Comparison of ENCODE assay signal across 2 cellular contexts in genomic region chr20:49397525-49397924, GRCh38.
TF ChIP-seq lines count a peak whose summit lies in the region.

No MANE protein-coding gene starts in this region.

TF ChIP-seq in IMR-90, 13 proteins besides CTCF, POLR2A, EP300 and RAD21:
- TF ChIP-seq MXI1 (IDR thresholded peaks at IDR 0.05; ENCODE audit: borderline replicate concordance, low read depth, low read length) (no peak), NFE2L2 (IDR thresholded peaks at IDR 0.05; ENCODE audit: low read depth, low read length) (no peak), RFX5 (IDR thresholded peaks at IDR 0.05; ENCODE audit: low read depth, low read length) (no peak), USF2 (IDR thresholded peaks at IDR 0.05; ENCODE audit: low read depth, low read length) (no peak), SMC3 (IDR thresholded peaks at IDR 0.05; ENCODE audit: low read depth, low read length) (no peak), MAFK (IDR thresholded peaks at IDR 0.05; ENCODE audit: low read depth, low read length) (no peak), RCOR1 (IDR thresholded peaks at IDR 0.05; ENCODE audit: insufficient replicate concordance, low read length) (no peak), CHD1 (IDR thresholded peaks at IDR 0.05; ENCODE audit: low read depth, low read length) (no peak), CEBPB (IDR thresholded peaks at IDR 0.05; ENCODE audit: low read depth, low read length) (no peak), MAZ (IDR thresholded peaks at IDR 0.05; ENCODE audit: borderline replicate concordance, low read depth, low read length) (no peak), BHLHE40 (IDR thresholded peaks at IDR 0.05; ENCODE audit: low read depth, low read length) (no peak), FOS (IDR thresholded peaks at IDR 0.05; ENCODE audit: low read depth, low read length) (no peak)
- TF ChIP-seq, protein P1, sequence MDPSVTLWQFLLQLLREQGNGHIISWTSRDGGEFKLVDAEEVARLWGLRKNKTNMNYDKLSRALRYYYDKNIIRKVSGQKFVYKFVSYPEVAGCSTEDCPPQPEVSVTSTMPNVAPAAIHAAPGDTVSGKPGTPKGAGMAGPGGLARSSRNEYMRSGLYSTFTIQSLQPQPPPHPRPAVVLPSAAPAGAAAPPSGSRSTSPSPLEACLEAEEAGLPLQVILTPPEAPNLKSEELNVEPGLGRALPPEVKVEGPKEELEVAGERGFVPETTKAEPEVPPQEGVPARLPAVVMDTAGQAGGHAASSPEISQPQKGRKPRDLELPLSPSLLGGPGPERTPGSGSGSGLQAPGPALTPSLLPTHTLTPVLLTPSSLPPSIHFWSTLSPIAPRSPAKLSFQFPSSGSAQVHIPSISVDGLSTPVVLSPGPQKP (IDR thresholded peaks at IDR 0.05; ENCODE audit: borderline replicate concordance, low read depth, low read length), result no peak

TF ChIP-seq in K562, 482 proteins besides CTCF, POLR2A, EP300 and RAD21:
- TF ChIP-seq RUNX1 (IDR thresholded peaks at IDR 0.05; ENCODE audit: low read depth) (no peak), SETDB1 (IDR thresholded peaks at IDR 0.05; ENCODE audit: low read length) (no peak), ZNF740 (CRISPR knock-in tag; IDR thresholded peaks at IDR 0.05) (peak; percentile 51; the same call in 1 of the 2 replicates), ZNF740 (tag; IDR thresholded peaks at IDR 0.05) (no peak), ZNF518B (CRISPR knock-in tag; IDR thresholded peaks at IDR 0.05) (no peak), ILK (tag; IDR thresholded peaks at IDR 0.05; ENCODE audit: borderline replicate concordance, low read depth) (no peak), ARID1B (IDR thresholded peaks at IDR 0.05) (peak; percentile 28; the same call in 1 of the 2 replicates), EWSR1 (IDR thresholded peaks at IDR 0.05; ENCODE audit: borderline replicate concordance, low read depth, partially characterized antibody) (no peak), MEF2D (tag; conservative IDR thresholded peaks at IDR 0.05; ENCODE audit: low read depth) (no peak), COPS2 (conservative IDR thresholded peaks at IDR 0.05) (no peak), JUN (IDR thresholded peaks at IDR 0.05; ENCODE audit: borderline replicate concordance, low read depth, low read length) (0 out of 2 replicates have a peak, but pooled peaks have one; percentile 48), JUN (CRISPR knock-in tag; IDR thresholded peaks at IDR 0.05; ENCODE audit: borderline replicate concordance) (no peak), PHF8 (IDR thresholded peaks at IDR 0.05; ENCODE audit: borderline replicate concordance, low read length) (no peak), NFE2 (IDR thresholded peaks at IDR 0.05; ENCODE audit: low read depth) (no peak), CBFA2T2 (conservative IDR thresholded peaks at IDR 0.05) (0 out of 2 replicates have a peak, but pooled peaks have one; percentile 6), ZKSCAN8 (CRISPR knock-in tag; IDR thresholded peaks at IDR 0.05) (0 out of 2 replicates have a peak, but pooled peaks have one; percentile 39), PHB (CRISPR knock-in tag; IDR thresholded peaks at IDR 0.05) (no peak), E2F8 (IDR thresholded peaks at IDR 0.05; ENCODE audit: low read depth, partially characterized antibody) (no peak), KLF10 (CRISPR knock-in tag; IDR thresholded peaks at IDR 0.05) (no peak), ZNF143 (CRISPR knock-in tag; IDR thresholded peaks at IDR 0.05) (no peak), FOSL1 (tag; conservative IDR thresholded peaks at IDR 0.05) (peak; percentile 87), JUND (IDR thresholded peaks at IDR 0.05; ENCODE audit: borderline replicate concordance, low read depth, low read length) (0 out of 2 replicates have a peak, but pooled peaks have one; percentile 50), JUND (tag; IDR thresholded peaks at IDR 0.05; ENCODE audit: borderline replicate concordance, low read depth, low read length) (no peak), ZNF449 (CRISPR knock-in tag; IDR thresholded peaks at IDR 0.05) (no peak), ZNF431 (CRISPR knock-in tag; IDR thresholded peaks at IDR 0.05) (no peak), CBFA2T3 (IDR thresholded peaks at IDR 0.05) (peak; percentile 26; the same call in 1 of the 2 replicates), RBM14 (IDR thresholded peaks at IDR 0.05; ENCODE audit: borderline replicate concordance, insufficient read depth, low read depth, low read length) (no peak), CUX1 (CRISPR knock-in tag; IDR thresholded peaks at IDR 0.05) (no peak), ZNF79 (CRISPR knock-in tag; IDR thresholded peaks at IDR 0.05; ENCODE audit: low read depth) (no peak), DPF2 (IDR thresholded peaks at IDR 0.05) (no peak)
- TF ChIP-seq, protein P2, sequence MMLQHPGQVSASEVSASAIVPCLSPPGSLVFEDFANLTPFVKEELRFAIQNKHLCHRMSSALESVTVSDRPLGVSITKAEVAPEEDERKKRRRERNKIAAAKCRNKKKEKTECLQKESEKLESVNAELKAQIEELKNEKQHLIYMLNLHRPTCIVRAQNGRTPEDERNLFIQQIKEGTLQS (IDR thresholded peaks at IDR 0.05), result peak; percentile 57; the same call in 1 of the 2 replicates
- TF ChIP-seq, protein P2 (CRISPR knock-in tag; conservative IDR thresholded peaks at IDR 0.05), result no peak
- TF ChIP-seq, protein P3, sequence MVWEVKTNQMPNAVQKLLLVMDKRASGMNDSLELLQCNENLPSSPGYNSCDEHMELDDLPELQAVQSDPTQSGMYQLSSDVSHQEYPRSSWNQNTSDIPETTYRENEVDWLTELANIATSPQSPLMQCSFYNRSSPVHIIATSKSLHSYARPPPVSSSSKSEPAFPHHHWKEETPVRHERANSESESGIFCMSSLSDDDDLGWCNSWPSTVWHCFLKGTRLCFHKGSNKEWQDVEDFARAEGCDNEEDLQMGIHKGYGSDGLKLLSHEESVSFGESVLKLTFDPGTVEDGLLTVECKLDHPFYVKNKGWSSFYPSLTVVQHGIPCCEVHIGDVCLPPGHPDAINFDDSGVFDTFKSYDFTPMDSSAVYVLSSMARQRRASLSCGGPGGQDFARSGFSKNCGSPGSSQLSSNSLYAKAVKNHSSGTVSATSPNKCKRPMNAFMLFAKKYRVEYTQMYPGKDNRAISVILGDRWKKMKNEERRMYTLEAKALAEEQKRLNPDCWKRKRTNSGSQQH (CRISPR knock-in tag; IDR thresholded peaks at IDR 0.05), result no peak
